In the genomic region with DNA sequence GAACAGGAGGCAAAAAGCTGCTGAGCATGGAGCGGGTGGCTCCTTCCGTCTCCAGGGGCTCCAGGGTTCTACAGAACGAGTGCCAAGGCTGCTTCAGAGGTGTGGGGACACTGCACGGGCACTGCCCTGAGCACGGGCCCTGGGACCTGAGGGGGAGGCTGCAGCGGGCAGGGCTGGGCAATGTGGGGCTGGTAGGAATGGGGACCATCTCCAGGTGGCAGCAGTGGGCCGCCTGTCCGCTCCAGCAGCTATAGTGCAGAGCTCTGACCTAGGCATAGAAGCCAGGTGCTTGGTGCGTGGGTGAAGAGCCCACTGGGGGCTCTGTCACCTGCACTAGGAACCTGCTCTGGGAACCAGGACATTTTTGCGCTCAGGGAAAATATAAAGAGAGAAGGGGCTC, we compare ENCODE assay signal across 8 cellular contexts. TPM values are rescaled to one million over a fixed set of nuclear protein-coding genes. Genes with fewer than 3 reads are reported as not detected.
DNase-seq lines count a peak whose midpoint lies in the region; ATAC-seq and TF ChIP-seq lines count a peak whose summit lies in the region.

No MANE protein-coding gene starts in this region.

- intact Hi-C loops in Caco-2 (cut with micrococcal nuclease; ENCODE audit: unreplicated experiment) (loop anchor here (1.0 to 5.0 kb wide), 3 partner anchors 23 to 165 kb away; a partner anchor contains a TSS), colonic mucosa (cut with DNase I) (no loop called here)

- CTCF ChIA-PET in Caco-2 (lab: Charles Lee) (interaction anchor here (1.0 to 6.2 kb wide), 12 partner anchors 11 to 152 kb away, joined by 3 to 101 read pairs (median 4); a partner anchor contains a TSS), T-cell (lab: Charles Lee) (interaction anchor here (0.6 to 2.8 kb wide), 7 partner anchors 11 to 79 kb away, joined by 4 to 14 read pairs (median 5); no protein-coding TSS in a partner anchor)

- ATAC-seq in T-cell (replicated peaks in 1 of 4) (peak; percentile 63 to 88 (median 70)), foreskin keratinocyte (peak; percentile 22), HG03280 (IDR thresholded peaks at IDR 0.05; ENCODE audit: unreplicated experiment) (no peak)

- H3K9ac ChIP-seq in colonic mucosa (ENCODE audit: low read depth in 2 of 2, low read length in 2 of 2): no peak overlapping the region

- POLR2A ChIA-PET in Caco-2 (lab: Charles Lee) (no interaction called here), T-cell (lab: Charles Lee) (no interaction called here)

- H3K27ac ChIP-seq in foreskin keratinocyte (no peak overlapping the region), tibial nerve (peak overlapping the region in 2 of 4 donors; percentile 14 to 85), colonic mucosa (no peak overlapping the region)

- H3K4me1 Mint-ChIP-seq in Caco-2 (ENCODE audit: low read depth, unreplicated experiment) (no peaks in the 10 kb centered on the region), T-cell (peaks cover 36 to 37% (median 36%) of the 10 kb centered on the region in 3 donors)

- H3K4me1 ChIP-seq in Caco-2: no peaks in the 10 kb centered on the region
- no peaks in the 10 kb centered on the region for H3K4me1 ChIP-seq in foreskin keratinocyte
- H3K4me1 ChIP-seq in tibial nerve: peaks cover 3 to 46% (median 38%) of the 10 kb centered on the region in 4 donors
- H3K4me1 ChIP-seq in colonic mucosa: no peaks in the 10 kb centered on the region

- no peak overlapping the region for H3K4me3 Mint-ChIP-seq in Caco-2 (ENCODE audit: unreplicated experiment)
- peak overlapping the region in 1 of 3 donors; percentile 67 for H3K4me3 Mint-ChIP-seq in T-cell

- TF ChIP-seq POLR2A in tibial nerve (IDR thresholded peaks at IDR 0.05): no peak

- H3K9me3 Mint-ChIP-seq in Caco-2 (ENCODE audit: unreplicated experiment) (no peaks in the 10 kb centered on the region), T-cell (no peaks in the 10 kb centered on the region)

- H3K9me3 ChIP-seq in Caco-2 (no peaks in the 10 kb centered on the region), tibial nerve (no peaks in the 10 kb centered on the region), colonic mucosa (no peaks in the 10 kb centered on the region)

- H3K36me3 Mint-ChIP-seq in Caco-2 (ENCODE audit: insufficient read depth, unreplicated experiment) (peaks cover 20% of the 10 kb centered on the region), T-cell (peaks cover 18% of the 10 kb centered on the region)

- no TSS peak for BruUV-seq in Caco-2 (replicated peaks; lab: Mats Ljungman, UMichigan)

- peaks cover 5% of the 10 kb centered on the region for H3K36me3 ChIP-seq in Caco-2 (ENCODE audit: control insufficient read depth, insufficient read depth, low read length)
- peaks cover 11 to 70% (median 28%) of the 10 kb centered on the region in 3 donors for H3K36me3 ChIP-seq in tibial nerve
- no peaks in the 10 kb centered on the region for H3K36me3 ChIP-seq in colonic mucosa

- TF ChIP-seq EP300 in tibial nerve (IDR thresholded peaks at IDR 0.05): no peak

- H3K27ac Mint-ChIP-seq in Caco-2 (ENCODE audit: unreplicated experiment): no peak overlapping the region
- peak overlapping the region; percentile 70 to 80 for H3K27ac Mint-ChIP-seq in T-cell

- H3K27me3 Mint-ChIP-seq in Caco-2 (ENCODE audit: insufficient read depth, unreplicated experiment) (no peaks in the 10 kb centered on the region), T-cell (no peaks in the 10 kb centered on the region)

- 69 to 73% methylated on average over 10 of the region's 10 CpGs for WGBS in tibial nerve, 2 donors

- TF ChIP-seq CTCF in Caco-2 (IDR thresholded peaks at IDR 0.05; ENCODE audit: insufficient read depth in 1 of 2, low read depth in 1 of 2, low read length in 1 of 2, severe bottlenecking in 1 of 2, unreplicated experiment in 1 of 2) (peak; percentile 31 to 68), GM20000 (IDR thresholded peaks at IDR 0.05; ENCODE audit: extremely low read depth, missing control alignments) (peak; percentile 23), foreskin keratinocyte (conservative IDR thresholded peaks at IDR 0.05) (peak; percentile 55), tibial nerve (IDR thresholded peaks at IDR 0.05) (peak in 3 of 5 experiments; percentile 6 to 32 (median 19)), colonic mucosa (IDR thresholded peaks at IDR 0.05) (no peak)

- H3K4me3 ChIP-seq in Caco-2 (ENCODE audit: low read depth, low read length): no peak overlapping the region
- H3K4me3 ChIP-seq in tibial nerve: no peak overlapping the region
- no peak overlapping the region for H3K4me3 ChIP-seq in colonic mucosa

- peak in 1 of 2 experiments; percentile 66 for DNase-seq in Caco-2
- DNase-seq in GM20000 (ENCODE audit: low spot score): peak; percentile 84
- peak in 21 of 34 experiments; percentile 22 to 59 (median 41) for DNase-seq in T-cell
- DNase-seq in foreskin keratinocyte: no peak
- no peak for DNase-seq in tibial nerve (ENCODE audit: low spot score in 2 of 2)
- no peak for DNase-seq in cerebellum (ENCODE audit: low spot score)
- no peak for DNase-seq in colonic mucosa

- H3K27me3 ChIP-seq in Caco-2 (replicated peaks; ENCODE audit: control insufficient read depth, insufficient read depth, low read length) (no peaks in the 10 kb centered on the region), foreskin keratinocyte (no peaks in the 10 kb centered on the region), tibial nerve (no peaks in the 10 kb centered on the region), colonic mucosa (no peaks in the 10 kb centered on the region)

RNA-seq across cellular contexts. Expression of a gene that starts 22.3 kb away (rescaled TPM):
- 71.2 and 71.9 TPM in 2 replicates for total RNA-seq in Caco-2 (2022)
- total RNA-seq in T-cell: 100 to 1,000 TPM; 142 to 192 (median 165) TPM
- total RNA-seq in foreskin keratinocyte: 52.3 and 55.8 TPM in 2 replicates
- polyA plus RNA-seq in foreskin keratinocyte: 47.3 and 51.7 TPM in 2 replicates
- total RNA-seq in tibial nerve: 100 to 1,000 TPM in 2 of 4 donors, 10 to 100 TPM in 2; 90.4 to 186 (median 98.4) TPM
- 12.1 TPM for total RNA-seq in cerebellum
- 10 to 100 TPM; 27.3 to 29.7 TPM for total RNA-seq in colonic mucosa

RNA-seq across cellular contexts. Expression of a gene that starts 24.4 kb away (rescaled TPM):
- total RNA-seq in Caco-2 (2022) (34.3 and 37.5 TPM in 2 replicates), T-cell (10 to 100 TPM in 3 of 5 donors, 1 to 10 TPM in 2; 5.8 to 13.7 (median 10.2) TPM), foreskin keratinocyte (14.5 and 14.9 TPM in 2 replicates), tibial nerve (10 to 100 TPM; 24.6 to 37.9 (median 33.8) TPM), cerebellum (7.8 TPM), colonic mucosa (10 to 100 TPM; 12.2 to 17.9 TPM)
- polyA plus RNA-seq in foreskin keratinocyte: 12.0 and 13.2 TPM in 2 replicates

RNA-seq across cellular contexts. Expression of a gene that starts 38.8 kb away (rescaled TPM):
- total RNA-seq in Caco-2 (2022) (1.2 and 2.3 TPM in 2 replicates), T-cell (under 1 TPM; 0.25 to 0.99 (median 0.82) TPM), foreskin keratinocyte (7.7 and 8.1 TPM in 2 replicates), tibial nerve (100 to 1,000 TPM in 1 of 4 donors, 10 to 100 TPM in 3; 47.3 to 109 (median 83.6) TPM), cerebellum (11.9 TPM), colonic mucosa (10 to 100 TPM; 10.1 TPM)
- 6.0 and 6.5 TPM in 2 replicates for polyA plus RNA-seq in foreskin keratinocyte

Comparison
In these comparisons a context has a peak if more than half of its experiments do, and no peak if none do; other contexts are left out.
1. DNase-seq: peak in GM20000 (single experiment) and T-cell (21 of 34); none in foreskin keratinocyte (0 of 2), tibial nerve (0 of 2), cerebellum (single experiment) and colonic mucosa (single experiment).